In the genomic region with DNA sequence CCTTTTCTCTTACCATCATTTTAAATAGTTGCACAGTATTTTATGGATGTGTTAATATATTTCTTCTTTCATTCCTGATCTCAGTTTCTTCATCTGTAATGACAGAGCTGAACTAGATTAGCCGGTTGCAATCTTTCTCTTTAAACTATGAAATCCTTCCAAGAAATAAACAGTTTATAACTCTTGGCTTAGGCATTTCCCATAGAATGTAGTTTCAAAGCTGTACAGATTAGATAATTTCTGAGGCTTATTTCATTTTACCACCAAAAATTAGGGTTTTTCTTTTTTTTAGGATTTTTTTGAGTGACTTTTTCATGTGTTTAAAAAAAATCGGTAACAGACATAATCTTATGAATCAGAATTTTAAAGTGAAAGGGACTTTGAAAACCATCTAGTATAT, we compare ENCODE assay signal across 17 cellular contexts.
DNase-seq lines count a peak whose midpoint lies in the region; ATAC-seq and TF ChIP-seq lines count a peak whose summit lies in the region.
"Had no signal": no experiment of that assay in that cellular context is flagged by ENCODE, and none has a peak within 500 bp of the region (broad histone marks: within the 10 kb centered on the region; RNA-seq: fewer than 3 reads in every experiment).

No MANE protein-coding gene starts in this region.

- H3K4me3 ChIP-seq in OCI-LY3 (ENCODE audit: low read length) (no peak overlapping the region), esophagus muscularis mucosa (peak overlapping the region in 3 of 4 donors; percentile 11 to 24 (median 14)), mucosa of stomach (ENCODE audit: low read length) (no peak overlapping the region), tibial nerve (peak overlapping the region in 1 of 4 donors; percentile 5), MM.1S (ENCODE audit: low read length) (no peak overlapping the region)
- H3K4me3 ChIP-seq: SJCRH30 had no signal

- H2AFZ ChIP-seq in OCI-LY3 (ENCODE audit: low read depth, low read length) (no peak overlapping the region), MM.1S (ENCODE audit: low read length) (no peak overlapping the region)

- TF ChIP-seq CTCF in OCI-LY3 (IDR thresholded peaks at IDR 0.05; ENCODE audit: low read depth, low read length): no peak
- no peak for TF ChIP-seq CTCF in esophagus muscularis mucosa (IDR thresholded peaks at IDR 0.05)
- no peak for TF ChIP-seq CTCF in tibial nerve (IDR thresholded peaks at IDR 0.05)
- TF ChIP-seq CTCF in MM.1S (IDR thresholded peaks at IDR 0.05; ENCODE audit: low read length): no peak

- DNase-seq in esophagus muscularis mucosa (ENCODE audit: extremely low spot score) (no peak), tibial nerve (ENCODE audit: low spot score in 2 of 2) (no peak), NCI-H2196 treated with DMSO at 0.1 percent for 48 hours (lab: John Stamatoyannopoulos, UW; ENCODE audit: unreplicated experiment) (no peak), MM.1S (no peak), SW480 (ENCODE audit: low spot score) (no peak)
- DNase-seq: activated CD4-positive, CD25-positive, alpha-beta regulatory T cell treated with anti-CD3 and anti-CD28 coated beads, Interleukin-2, amount 50 U/mL, for 72 hours; BE2C; central memory CD4-positive, alpha-beta T cell; effector CD4-positive, alpha-beta T cell; KBM-7; NCI-H1105; NCI-H524 treated with DMSO at 0.1 percent for 48 hours; SJCRH30 had no signal

- H3F3A ChIP-seq in MM.1S (ENCODE audit: insufficient read depth, low read length): no peaks in the 10 kb centered on the region

- no peaks in the 10 kb centered on the region for H3K9me3 ChIP-seq in OCI-LY3 (ENCODE audit: insufficient read depth, low read length)
- H3K9me3 ChIP-seq in esophagus muscularis mucosa: no peaks in the 10 kb centered on the region
- H3K9me3 ChIP-seq in mucosa of stomach (ENCODE audit: control insufficient read depth, low read length): no peaks in the 10 kb centered on the region
- no peaks in the 10 kb centered on the region for H3K9me3 ChIP-seq in tibial nerve
- H3K9me3 ChIP-seq in MM.1S (replicated peaks; ENCODE audit: insufficient read depth, low read length): no peaks in the 10 kb centered on the region
- H3K9me3 ChIP-seq: BE2C, neutrophil, SJCRH30 had no signal

- peaks cover 25% of the 10 kb centered on the region for H3K4me1 ChIP-seq in OCI-LY3 (ENCODE audit: low read length)
- H3K4me1 ChIP-seq in esophagus muscularis mucosa: peaks cover 0 to 33% (median 25%) of the 10 kb centered on the region in 4 donors
- peaks cover 42% of the 10 kb centered on the region for H3K4me1 ChIP-seq in mucosa of stomach (ENCODE audit: control insufficient read depth, insufficient read depth, low read length)
- H3K4me1 ChIP-seq in tibial nerve: peaks cover 0 to 29% (median 0%) of the 10 kb centered on the region in 4 donors
- H3K4me1 ChIP-seq in MM.1S (ENCODE audit: low read length): no peaks in the 10 kb centered on the region
- H3K4me1 ChIP-seq: BE2C, SJCRH30 had no signal

- peaks cover 4% of the 10 kb centered on the region for H3K36me3 ChIP-seq in OCI-LY3 (replicated peaks; ENCODE audit: low read depth, low read length)
- no peaks in the 10 kb centered on the region for H3K36me3 ChIP-seq in esophagus muscularis mucosa
- no peaks in the 10 kb centered on the region for H3K36me3 ChIP-seq in mucosa of stomach (ENCODE audit: control insufficient read depth, insufficient read depth, low read length)
- H3K36me3 ChIP-seq in tibial nerve: no peaks in the 10 kb centered on the region
- no peaks in the 10 kb centered on the region for H3K36me3 ChIP-seq in MM.1S (replicated peaks; ENCODE audit: insufficient read depth, low read length)
- H3K36me3 ChIP-seq: BE2C, neutrophil, SJCRH30 had no signal

- no peak for ATAC-seq in GM21447 (IDR thresholded peaks at IDR 0.05; ENCODE audit: unreplicated experiment)

- no peaks in the 10 kb centered on the region for H3K27me3 ChIP-seq in OCI-LY3 (ENCODE audit: low read depth, low read length)
- H3K27me3 ChIP-seq in esophagus muscularis mucosa: no peaks in the 10 kb centered on the region
- no peaks in the 10 kb centered on the region for H3K27me3 ChIP-seq in mucosa of stomach (ENCODE audit: control insufficient read depth, insufficient read depth, low read length)
- H3K27me3 ChIP-seq in tibial nerve: no peaks in the 10 kb centered on the region
- H3K27me3 ChIP-seq in MM.1S (replicated peaks; ENCODE audit: insufficient read depth, low read length): no peaks in the 10 kb centered on the region
- H3K27me3 ChIP-seq: BE2C, neutrophil, SJCRH30 had no signal

- 18% methylated on average over 2 of the region's 2 CpGs for WGBS in esophagus muscularis mucosa
- WGBS in tibial nerve, 2 donors: 52 to 55% methylated on average over 2 of the region's 2 CpGs

- H3K79me2 ChIP-seq in OCI-LY3 (ENCODE audit: low read length): no peaks in the 10 kb centered on the region
- no peaks in the 10 kb centered on the region for H3K79me2 ChIP-seq in MM.1S (ENCODE audit: low read length)

- H3K4me2 ChIP-seq in OCI-LY3 (ENCODE audit: low read length): peak overlapping the region; percentile 71; the same call in 1 of the 2 replicates
- no peak overlapping the region for H3K4me2 ChIP-seq in MM.1S (ENCODE audit: low read depth, low read length)

- TF ChIP-seq EP300 in esophagus muscularis mucosa (IDR thresholded peaks at IDR 0.05) (no peak), tibial nerve (IDR thresholded peaks at IDR 0.05) (no peak)

- intact Hi-C loops in esophagus muscularis mucosa (cut with DNase I): no loop called here

- TF ChIP-seq POLR2A in esophagus muscularis mucosa (IDR thresholded peaks at IDR 0.05; ENCODE audit: low read depth) (no peak), tibial nerve (IDR thresholded peaks at IDR 0.05) (no peak)

- H3K27ac ChIP-seq in OCI-LY3 (ENCODE audit: low read length) (no peak overlapping the region), esophagus muscularis mucosa (replicated peaks in 1 of 4) (peak overlapping the region; percentile 42 to 63 (median 50)), tibial nerve (peak overlapping the region in 3 of 4 donors; percentile 0 to 40 (median 8)), MM.1S (ENCODE audit: low read length) (no peak overlapping the region)
- H3K27ac ChIP-seq: SJCRH30 had no signal

- no peaks in the 10 kb centered on the region for H4K20me1 ChIP-seq in OCI-LY3 (ENCODE audit: insufficient read depth, low read length)
- H4K20me1 ChIP-seq in MM.1S (ENCODE audit: insufficient read depth, low read length): no peaks in the 10 kb centered on the region

- H3K9ac ChIP-seq in OCI-LY3 (ENCODE audit: low read length) (no peak overlapping the region), mucosa of stomach (ENCODE audit: low read length) (peak overlapping the region; percentile 38), MM.1S (ENCODE audit: low read length) (no peak overlapping the region)

- no peaks in the 10 kb centered on the region for H3K9me2 ChIP-seq in MM.1S (replicated peaks; ENCODE audit: insufficient read depth, low read length)

Comparison
In these comparisons a context has a peak if more than half of its experiments do, and no peak if none do; other contexts are left out.
1. H3K27ac ChIP-seq: peak in esophagus muscularis mucosa (4 of 4) and tibial nerve (3 of 4); none in OCI-LY3 (single experiment) and MM.1S (single experiment).
2. H3K4me3 ChIP-seq: peak in esophagus muscularis mucosa (3 of 4); none in OCI-LY3 (single experiment), mucosa of stomach (single experiment) and MM.1S (single experiment).